ENCODE assay signal across 1 cellular context in genomic region chr22:29245626-29246385, GRCh38.
TF ChIP-seq lines count a peak whose summit lies in the region.

No MANE protein-coding gene starts in this region.

TF ChIP-seq in HepG2, 621 proteins besides CTCF, POLR2A, EP300 and RAD21 (continued from another document and continues in another):
- no peak for TF ChIP-seq MYPOP (CRISPR knock-in tag; IDR thresholded peaks at IDR 0.05)
- TF ChIP-seq ZNF501 (CRISPR knock-in tag; IDR thresholded peaks at IDR 0.05) = 0 out of 2 replicates have a peak, but pooled peaks have one; percentile 12
- no peak for TF ChIP-seq SRF (IDR thresholded peaks at IDR 0.05; ENCODE audit: low read depth, low read length)
- no peak for TF ChIP-seq ZNF44 (CRISPR knock-in tag; IDR thresholded peaks at IDR 0.05)
- TF ChIP-seq IRF9 (CRISPR knock-in tag; IDR thresholded peaks at IDR 0.05; ENCODE audit: borderline replicate concordance) = 0 out of 2 replicates have a peak, but pooled peaks have one; percentile 39
- no peak for TF ChIP-seq E2F1 (CRISPR knock-in tag; IDR thresholded peaks at IDR 0.05)
- TF ChIP-seq ZFX (CRISPR knock-in tag; IDR thresholded peaks at IDR 0.05; ENCODE audit: low read depth) = 0 out of 2 replicates have a peak, but pooled peaks have one; percentile 18
- TF ChIP-seq MEF2D (CRISPR knock-in tag; IDR thresholded peaks at IDR 0.05) = no peak
- TF ChIP-seq STAT5B (CRISPR knock-in tag; IDR thresholded peaks at IDR 0.05) = no peak
- no peak for TF ChIP-seq ATF7 (IDR thresholded peaks at IDR 0.05)
- no peak for TF ChIP-seq ATF7 (CRISPR knock-in tag; IDR thresholded peaks at IDR 0.05)
- TF ChIP-seq PTBP1 (IDR thresholded peaks at IDR 0.05; ENCODE audit: low read depth, low read length, poor library complexity, severe bottlenecking) = no peak
- no peak for TF ChIP-seq ZNF549 (CRISPR knock-in tag; IDR thresholded peaks at IDR 0.05)
- no peak for TF ChIP-seq ZNF17 (CRISPR knock-in tag; IDR thresholded peaks at IDR 0.05)
- no peak for TF ChIP-seq DDIT3 (CRISPR knock-in tag; IDR thresholded peaks at IDR 0.05)
- TF ChIP-seq ZNF138 (CRISPR knock-in tag; IDR thresholded peaks at IDR 0.05; ENCODE audit: low read depth) = no peak
- no peak for TF ChIP-seq PCBP1 (IDR thresholded peaks at IDR 0.05; ENCODE audit: borderline replicate concordance, low read depth, low read length)
- TF ChIP-seq EHMT2 (IDR thresholded peaks at IDR 0.05; ENCODE audit: borderline replicate concordance, low read depth, low read length) = no peak
- TF ChIP-seq POLR2AphosphoS5 (IDR thresholded peaks at IDR 0.05; ENCODE audit: low read depth, low read length) = no peak
- no peak for TF ChIP-seq ZFP36L1 (CRISPR knock-in tag; IDR thresholded peaks at IDR 0.05)
- TF ChIP-seq ZNF264 (CRISPR knock-in tag; IDR thresholded peaks at IDR 0.05) = no peak
- TF ChIP-seq ZNF781 (CRISPR knock-in tag; IDR thresholded peaks at IDR 0.05; ENCODE audit: borderline replicate concordance, not compliant biosample characterization) = no peak
- TF ChIP-seq XRCC5 (optimal IDR thresholded peaks at IDR 0.05; ENCODE audit: low read length) = peak; percentile 32
- TF ChIP-seq ZNF639 (CRISPR knock-in tag; conservative IDR thresholded peaks at IDR 0.05) = no peak
- no peak for TF ChIP-seq ZNF225 (CRISPR knock-in tag; IDR thresholded peaks at IDR 0.05)
- no peak for TF ChIP-seq SATB2 (CRISPR knock-in tag; IDR thresholded peaks at IDR 0.05)
- TF ChIP-seq ZMYM2 (CRISPR knock-in tag; IDR thresholded peaks at IDR 0.05) = peak; percentile 70; the same call in 1 of the 2 replicates
- TF ChIP-seq RARG (CRISPR knock-in tag; IDR thresholded peaks at IDR 0.05; ENCODE audit: low read depth) = no peak
- no peak for TF ChIP-seq ZNF546 (CRISPR knock-in tag; conservative IDR thresholded peaks at IDR 0.05)
- TF ChIP-seq ZNF333 (CRISPR knock-in tag; IDR thresholded peaks at IDR 0.05; ENCODE audit: borderline replicate concordance) = no peak
- no peak for TF ChIP-seq JDP2 (CRISPR knock-in tag; IDR thresholded peaks at IDR 0.05; ENCODE audit: borderline replicate concordance)
- TF ChIP-seq SP1 (IDR thresholded peaks at IDR 0.05) = no peak
- TF ChIP-seq SP1 (CRISPR knock-in tag; IDR thresholded peaks at IDR 0.05) = 0 out of 2 replicates have a peak, but pooled peaks have one; percentile 21
- no peak for TF ChIP-seq ZNF816 (CRISPR knock-in tag; IDR thresholded peaks at IDR 0.05; ENCODE audit: borderline replicate concordance)
- no peak for TF ChIP-seq NR2F1 (CRISPR knock-in tag; IDR thresholded peaks at IDR 0.05)
- no peak for TF ChIP-seq ZNF567 (CRISPR knock-in tag; IDR thresholded peaks at IDR 0.05; ENCODE audit: borderline replicate concordance)
- no peak for TF ChIP-seq JUND (CRISPR knock-in tag; IDR thresholded peaks at IDR 0.05)
- TF ChIP-seq CERS6 (CRISPR knock-in tag; IDR thresholded peaks at IDR 0.05) = no peak
- no peak for TF ChIP-seq ZNF30 (CRISPR knock-in tag; IDR thresholded peaks at IDR 0.05)
- no peak for TF ChIP-seq KMT2B (CRISPR knock-in tag; IDR thresholded peaks at IDR 0.05)
- no peak; the same call in 1 of the 2 replicates for TF ChIP-seq ZNF687 (CRISPR knock-in tag; IDR thresholded peaks at IDR 0.05)
- TF ChIP-seq ZNF747 (CRISPR knock-in tag; IDR thresholded peaks at IDR 0.05; ENCODE audit: borderline replicate concordance) = no peak
- TF ChIP-seq MED13 (CRISPR knock-in tag; IDR thresholded peaks at IDR 0.05) = no peak
- no peak for TF ChIP-seq HMGXB4 (CRISPR knock-in tag; IDR thresholded peaks at IDR 0.05; ENCODE audit: borderline replicate concordance in 1 of 2, low read depth in 1 of 2)
- TF ChIP-seq ZBTB26 (CRISPR knock-in tag; IDR thresholded peaks at IDR 0.05; ENCODE audit: borderline replicate concordance) = no peak
- no peak for TF ChIP-seq PPARG (CRISPR knock-in tag; conservative IDR thresholded peaks at IDR 0.05)
- TF ChIP-seq ZBTB7B (CRISPR knock-in tag; IDR thresholded peaks at IDR 0.05) = no peak
- no peak for TF ChIP-seq IRF1 (CRISPR knock-in tag; IDR thresholded peaks at IDR 0.05; ENCODE audit: low read depth)
- peak; percentile 59; the same call in 1 of the 2 replicates for TF ChIP-seq ZNF605 (CRISPR knock-in tag; IDR thresholded peaks at IDR 0.05)
